18 cellular contexts compared by ENCODE assay signal in the genomic region with DNA sequence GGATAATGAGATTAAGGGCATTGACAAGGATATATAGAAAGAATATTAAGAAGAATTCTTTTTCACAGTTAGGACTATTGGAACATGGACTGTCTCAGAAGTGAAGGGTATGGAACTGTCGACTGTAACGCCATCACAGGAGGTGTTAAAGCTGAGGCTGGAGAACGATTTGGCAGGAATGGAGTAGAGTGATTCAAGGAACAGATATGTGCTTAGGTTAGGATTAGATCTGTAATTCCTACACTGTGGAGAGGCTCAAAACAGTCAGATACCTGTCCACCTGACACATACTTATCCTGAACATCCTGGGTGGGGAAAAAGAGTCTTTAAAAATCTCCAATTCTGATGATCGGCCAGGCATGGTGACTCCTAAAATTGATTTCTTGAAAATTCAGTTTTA. TPM values are rescaled to one million over a fixed set of nuclear protein-coding genes. Genes with fewer than 3 reads are reported as not detected.
DNase-seq lines count a peak whose midpoint lies in the region; ATAC-seq and TF ChIP-seq lines count a peak whose summit lies in the region.
"Had no signal": no experiment of that assay in that cellular context is flagged by ENCODE, and none has a peak within 500 bp of the region (broad histone marks: within the 10 kb centered on the region; RNA-seq: fewer than 3 reads in every experiment).

No MANE protein-coding gene starts in this region.

- peaks cover 35% of the 10 kb centered on the region for H3K36me3 Mint-ChIP-seq in HFFc6 (ENCODE audit: low read depth)
- H3K36me3 Mint-ChIP-seq: CD14-positive monocyte had no signal

- H3K9me3 ChIP-seq in mesenchymal stem cell (ENCODE audit: control insufficient read depth, low read length) (no peaks in the 10 kb centered on the region), stomach (no peaks in the 10 kb centered on the region), left lung (no peaks in the 10 kb centered on the region)
- H3K9me3 ChIP-seq: A549 had no signal

- H2BK12ac ChIP-seq in mesenchymal stem cell (ENCODE audit: low read length in 2 of 2): no peak overlapping the region

- no peak for ATAC-seq in left lung
- no peak for ATAC-seq in HG03139 (IDR thresholded peaks at IDR 0.05; ENCODE audit: unreplicated experiment)
- ATAC-seq: A549, Panc1 had no signal

- H3K36me3 ChIP-seq in mesenchymal stem cell (ENCODE audit: control insufficient read depth in 1 of 2, insufficient read depth in 2 of 2, low read depth in 1 of 2, low read length in 2 of 2) (peaks cover 10 to 11% of the 10 kb centered on the region in 2 experiments), stomach (peaks cover 0 to 18% (median 9%) of the 10 kb centered on the region in 4 donors), left lung (no peaks in the 10 kb centered on the region)

- H3K4me2 ChIP-seq in mesenchymal stem cell (ENCODE audit: low read length, poor library complexity, severe bottlenecking): no peak overlapping the region
- H3K4me2 ChIP-seq: A549, KMS-11 had no signal

- H3K4me3 ChIP-seq in mesenchymal stem cell (ENCODE audit: insufficient read depth in 1 of 2, low read depth in 1 of 2, low read length in 2 of 2) (no peak overlapping the region), stomach (no peak overlapping the region), left lung (no peak overlapping the region)
- H3K4me3 ChIP-seq: A549 had no signal

- no peaks in the 10 kb centered on the region for H3K27me3 Mint-ChIP-seq in HFFc6 (ENCODE audit: insufficient read depth)

- H3K18ac ChIP-seq in mesenchymal stem cell (ENCODE audit: low read depth in 1 of 2, low read length in 2 of 2): no peak overlapping the region

- H3K9me3 Mint-ChIP-seq in HFFc6: peaks cover 14% of the 10 kb centered on the region

- 68% methylated on average over 3 of the region's 4 CpGs for WGBS in mesenchymal stem cell
- 68 to 89% (median 79%) methylated on average over 4 of the region's 4 CpGs for WGBS in stomach, 5 donors

- no peak overlapping the region for H3K4me3 Mint-ChIP-seq in HFFc6
- H3K4me3 Mint-ChIP-seq: B cell, CD14-positive monocyte had no signal

- no peak overlapping the region for H3K23ac ChIP-seq in mesenchymal stem cell (ENCODE audit: low read length in 2 of 2)

- TF ChIP-seq CTCF in HFFc6 (IDR thresholded peaks at IDR 0.05) (no peak), stomach (IDR thresholded peaks at IDR 0.05) (no peak), left lung (IDR thresholded peaks at IDR 0.05) (no peak)

- TF ChIP-seq EP300 in stomach (IDR thresholded peaks at IDR 0.05): no peak

- intact Hi-C loops in stomach (cut with DNase I; ENCODE audit: low total_unique reads) (no loop called here), left lung (cut with DNase I) (no loop called here)

- H3K79me1 ChIP-seq in mesenchymal stem cell (replicated peaks; ENCODE audit: low read length, poor library complexity, severe bottlenecking): peaks cover 20% of the 10 kb centered on the region

- no peak overlapping the region for H3K14ac ChIP-seq in mesenchymal stem cell (ENCODE audit: low read length in 2 of 2)

- no peaks in the 10 kb centered on the region for H3K27me3 ChIP-seq in mesenchymal stem cell (ENCODE audit: control insufficient read depth in 1 of 2, insufficient read depth in 1 of 2, low read length in 2 of 2)
- no peaks in the 10 kb centered on the region for H3K27me3 ChIP-seq in stomach
- H3K27me3 ChIP-seq in left lung: no peaks in the 10 kb centered on the region

- no peak overlapping the region for H2BK15ac ChIP-seq in mesenchymal stem cell (ENCODE audit: low read depth, poor library complexity, severe bottlenecking)

- TF ChIP-seq POLR2A in stomach (IDR thresholded peaks at IDR 0.05): no peak

- H2BK120ac ChIP-seq in mesenchymal stem cell (ENCODE audit: low read depth, low read length): no peak overlapping the region

- H4K91ac ChIP-seq in mesenchymal stem cell (ENCODE audit: low read length): no peak overlapping the region

- peak overlapping the region; percentile 72 for H3K27ac ChIP-seq in angular gyrus (ENCODE audit: low read depth, low read length)
- no peak overlapping the region for H3K27ac ChIP-seq in mesenchymal stem cell (ENCODE audit: low read length, poor library complexity, severe bottlenecking)
- H3K27ac ChIP-seq in stomach: peak overlapping the region in 3 of 5 donors; percentile 36 to 74 (median 72)
- no peak overlapping the region for H3K27ac ChIP-seq in left lung
- H3K27ac ChIP-seq: A549, KMS-11 had no signal

- no peak overlapping the region for H2AFZ ChIP-seq in mesenchymal stem cell (ENCODE audit: low read depth, low read length)

- DNase-seq in HFFc6 (no peak), mesenchymal stem cell (no peak), stomach (no peak), NCI-H1694 (lab: John Stamatoyannopoulos, UW) (no peak), left lung (no peak)
- DNase-seq: EL, GF-D8, GOT3, HCEC 1CT, NCI-H2081 treated with DMSO at 0.1 percent for 48 hours, NCI-H446 treated with DMSO at 0.1 percent for 48 hours had no signal

- no peak overlapping the region for H3K9ac ChIP-seq in mesenchymal stem cell (ENCODE audit: low read length)
- H3K9ac ChIP-seq: KMS-11 had no signal

- H3K4me1 Mint-ChIP-seq in HFFc6 (ENCODE audit: low read depth): peaks cover 51% of the 10 kb centered on the region

- H3K4me1 ChIP-seq in mesenchymal stem cell (ENCODE audit: control insufficient read depth, insufficient read depth, low read depth, low read length) (peaks cover 11% of the 10 kb centered on the region), stomach (peaks cover 12 to 80% (median 36%) of the 10 kb centered on the region in 4 donors), left lung (peaks cover 12 to 14% of the 10 kb centered on the region in 2 donors)

- peak overlapping the region; percentile 30; the same call in 1 of the 2 replicates for H3K27ac Mint-ChIP-seq in HFFc6
- H3K27ac Mint-ChIP-seq: B cell, CD14-positive monocyte had no signal

- H2AK5ac ChIP-seq in mesenchymal stem cell (ENCODE audit: low read length, severe bottlenecking): peak overlapping the region; percentile 23

- no peak overlapping the region for H3K4ac ChIP-seq in mesenchymal stem cell (ENCODE audit: low read depth in 1 of 2, low read length in 2 of 2)

- H4K8ac ChIP-seq in mesenchymal stem cell (ENCODE audit: low read length): no peak overlapping the region

- H2BK5ac ChIP-seq in mesenchymal stem cell (ENCODE audit: low read depth, low read length, poor library complexity, severe bottlenecking): no peak overlapping the region

RNA-seq across cellular contexts. Expression of a gene that starts 30.9 kb away (rescaled TPM):
- 10 to 100 TPM in 2 of 6 experiments, 1 to 10 TPM in 4; 9.0 to 11.7 (median 9.3) TPM for total RNA-seq in HFFc6 (2021; fragmentation: NEBNext Ultra II Directional; extraction: Animal tissue kit (Norgen Biotek cat#: 25700))
- 60.2 TPM for polyA plus RNA-seq in mesenchymal stem cell (2013, experiment 1 of 2)
- 60.6 TPM for polyA plus RNA-seq in mesenchymal stem cell (2013, experiment 2 of 2)
- total RNA-seq in stomach (100 to 1,000 TPM in 1 of 5 donors, 10 to 100 TPM in 2, 1 to 10 TPM in 2; 2.3 to 302 (median 38.0) TPM), left lung (10 to 100 TPM; 13.1 to 16.3 TPM)
- polyA plus RNA-seq in stomach: 10 to 100 TPM in 2 of 3 donors, 1 to 10 TPM in 1; 7.2 to 22.5 (median 21.4) TPM

Comparison
In these comparisons a context has a peak if more than half of its experiments do, and no peak if none do; other contexts are left out.
1. H3K27ac ChIP-seq: peak in angular gyrus (single experiment) and stomach (3 of 5); none in mesenchymal stem cell (single experiment) and left lung (0 of 2).